ENCODE assay signal across 22 cellular contexts in the genomic region with DNA sequence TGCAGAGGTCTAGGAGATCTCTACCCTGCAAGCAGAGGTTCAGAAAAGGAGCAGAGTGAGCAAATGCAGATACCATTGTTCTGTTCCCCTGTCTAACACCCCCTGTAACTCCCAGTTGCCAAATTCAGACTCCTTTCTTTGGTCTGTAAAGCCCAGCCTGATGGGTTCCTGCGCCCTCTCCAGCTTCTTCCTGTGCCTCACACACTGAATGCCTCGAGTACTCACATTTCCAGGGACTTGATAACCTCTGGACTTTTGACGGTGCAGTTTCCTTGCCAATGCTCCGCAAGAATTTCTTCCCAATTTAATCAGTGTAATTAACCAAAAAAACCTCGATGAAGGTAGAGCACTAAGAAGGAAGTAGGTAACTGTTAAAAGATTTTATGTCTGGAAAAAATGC. TPM values are rescaled to one million over a fixed set of nuclear protein-coding genes. Genes with fewer than 3 reads are reported as not detected.
DNase-seq lines count a peak whose midpoint lies in the region; ATAC-seq, FAIRE-seq and TF ChIP-seq lines count a peak whose summit lies in the region.
"Had no signal": no experiment of that assay in that cellular context is flagged by ENCODE, and none has a peak within 500 bp of the region (broad histone marks: within the 10 kb centered on the region; RNA-seq: fewer than 3 reads in every experiment).

No MANE protein-coding gene starts in this region.

- no peaks in the 10 kb centered on the region for H3K9me3 ChIP-seq in liver (ENCODE audit: control insufficient read depth in 4 of 4, low read length in 3 of 4)
- no peaks in the 10 kb centered on the region for H3K9me3 ChIP-seq in HepG2 (ENCODE audit: low read length)
- H3K9me3 ChIP-seq in prostate gland = no peaks in the 10 kb centered on the region
- H3K9me3 ChIP-seq in H9 (ENCODE audit: control insufficient read depth, low read depth, low read length) = no peaks in the 10 kb centered on the region

- H3K4ac ChIP-seq in H9 (ENCODE audit: low read depth, low read length) = no peak overlapping the region

- H3K79me2 ChIP-seq in HepG2 (ENCODE audit: insufficient read depth, low read length) (peaks cover 89% of the 10 kb centered on the region), H9 (ENCODE audit: insufficient read depth, low read length) (0 out of 2 replicates have a peak, but pooled peaks cover 3% of the 10 kb centered on the region)

- no peak overlapping the region for H2BK15ac ChIP-seq in H9 (ENCODE audit: low read depth, low read length)

- no peak overlapping the region for H4K5ac ChIP-seq in H9 (ENCODE audit: insufficient read length, low read depth, low read length)

- H2AK5ac ChIP-seq in H9 (ENCODE audit: insufficient read length, low read length) = no peak overlapping the region

- H2BK12ac ChIP-seq in H9 (ENCODE audit: insufficient read length, low read depth, low read length) = no peak overlapping the region

- peaks cover 11 to 41% (median 24%) of the 10 kb centered on the region in 4 donors for H3K4me1 ChIP-seq in liver (ENCODE audit: control insufficient read depth in 4 of 4, insufficient read depth in 4 of 4, low read length in 3 of 4)
- H3K4me1 ChIP-seq in HepG2 (ENCODE audit: insufficient read depth, low read length) = peaks cover 40% of the 10 kb centered on the region
- peaks cover 8% of the 10 kb centered on the region for H3K4me1 ChIP-seq in prostate gland (replicated peaks)
- H3K4me1 ChIP-seq in H9 (ENCODE audit: insufficient read depth, low read length) = no peaks in the 10 kb centered on the region

- no peaks in the 10 kb centered on the region for H3K27me3 Mint-ChIP-seq in H9 (ENCODE audit: low read depth)
- H3K27me3 Mint-ChIP-seq: activated CD4-positive, alpha-beta memory T cell treated with anti-CD3 and anti-CD28 coated beads for 36 hours; activated naive CD8-positive, alpha-beta T cell treated with anti-CD3 and anti-CD28 coated beads for 36 hours; progenitor cell of endocrine pancreas had no signal

- no peak overlapping the region for H2AFZ ChIP-seq in HepG2 (ENCODE audit: low read length)
- no peak overlapping the region for H2AFZ ChIP-seq in H9 (ENCODE audit: low read length)

- H3K56ac ChIP-seq in H9 (ENCODE audit: insufficient read length, low read depth, low read length) = no peak overlapping the region

- no peak overlapping the region for H2BK5ac ChIP-seq in H9 (ENCODE audit: insufficient read length, low read length)

- H3K23ac ChIP-seq in H9 (ENCODE audit: insufficient read length, low read depth, low read length) = no peak overlapping the region

- H3K27me3 ChIP-seq in liver (ENCODE audit: control insufficient read depth in 4 of 4, insufficient read depth in 4 of 4, low read length in 3 of 4) (no peaks in the 10 kb centered on the region), HepG2 (ENCODE audit: control insufficient read depth in 1 of 2, insufficient read depth in 2 of 2, low read length in 2 of 2) (no peaks in the 10 kb centered on the region), prostate gland (replicated peaks; ENCODE audit: insufficient read depth) (no peaks in the 10 kb centered on the region), H9 (ENCODE audit: insufficient read depth, low read length) (no peaks in the 10 kb centered on the region)

- DNase-seq in HepG2 (ENCODE audit: low spot score) (no peak), left ventricle myocardium superior (no peak), prostate gland (ENCODE audit: low spot score) (no peak), H9 (no peak), GM20000 (ENCODE audit: low spot score) (no peak)
- DNase-seq: ACHN; activated CD4-positive, alpha-beta memory T cell treated with anti-CD3 and anti-CD28 coated beads for 36 hours; activated naive CD8-positive, alpha-beta T cell treated with anti-CD3 and anti-CD28 coated beads for 36 hours; endodermal cell; HCEC 1CT; NCI-H1092; NCI-H187 treated with DMSO at 0.1 percent for 48 hours; NCI-H69; stimulated activated CD4-positive, alpha-beta T cell treated with anti-CD3 and anti-CD28 coated beads, Interleukin-2, amount 100 ng/mL, for 48 hours; stimulated activated naive CD4-positive, alpha-beta T cell treated with Interleukin-2 at 50 U/mL for 16 hours; trophoblast cell had no signal

- H3K27ac ChIP-seq in liver (ENCODE audit: low read depth in 1 of 2, low read length in 2 of 2) (peak overlapping the region; percentile 62 to 78), HepG2 (ENCODE audit: extremely low read length, insufficient read depth, low read length) (no peak overlapping the region), prostate gland (peak overlapping the region; percentile 5 to 67), H9 (ENCODE audit: insufficient read length, low read depth, low read length) (no peak overlapping the region)

- no peak for FAIRE-seq in HepG2 (lab: Jason Lieb, UNC)
- FAIRE-seq: colon had no signal

- CTCF ChIA-PET in HepG2 (lab: Yijun Ruan, JAX; ENCODE audit: low intra/inter-chr PET ratio, low total read pairs) = no interaction called here

- H3K18ac ChIP-seq in H9 (ENCODE audit: insufficient read length, low read depth, low read length) = no peak overlapping the region

- H3K4me3 Mint-ChIP-seq in H9 = no peak overlapping the region
- H3K4me3 Mint-ChIP-seq: activated CD4-positive, alpha-beta memory T cell treated with anti-CD3 and anti-CD28 coated beads for 36 hours; activated naive CD8-positive, alpha-beta T cell treated with anti-CD3 and anti-CD28 coated beads for 36 hours; CD14-positive monocyte; endodermal cell had no signal

- H2BK120ac ChIP-seq in H9 (ENCODE audit: low read depth, low read length, poor library complexity, severe bottlenecking) = no peak overlapping the region

- TF ChIP-seq POLR2A in HepG2 (IDR thresholded peaks at IDR 0.05; ENCODE audit: insufficient read depth in 1 of 2, low read depth in 2 of 2, low read length in 2 of 2) (no peak), prostate gland (IDR thresholded peaks at IDR 0.05) (no peak)

- peaks cover 5 to 8% of the 10 kb centered on the region in 2 experiments; a peak in 2 of 4 replicates for H3K4me1 Mint-ChIP-seq in H9

- no peaks in the 10 kb centered on the region for H3K79me1 ChIP-seq in H9 (ENCODE audit: insufficient read depth, low read depth, low read length, poor library complexity, severe bottlenecking)

- in situ Hi-C loops in HepG2 (cut with HindIII; ENCODE audit: extremely low pct_ligation_motif_present, low pct_unique_long_range_greater_than_20kb) = no loop called here

- TF ChIP-seq CTCF in liver (IDR thresholded peaks at IDR 0.05; ENCODE audit: low read depth, low read length, missing input control) (no peak), HepG2 (CRISPR knock-in tag; IDR thresholded peaks at IDR 0.05) (no peak), prostate gland (IDR thresholded peaks at IDR 0.05) (no peak), H9 (conservative IDR thresholded peaks at IDR 0.05) (no peak), GM20000 (IDR thresholded peaks at IDR 0.05; ENCODE audit: extremely low read depth, missing control alignments) (no peak)

- H4K91ac ChIP-seq in H9 (ENCODE audit: insufficient read length, low read depth, low read length) = no peak overlapping the region

- H4K20me1 ChIP-seq in HepG2 (ENCODE audit: insufficient read depth, low read length) (peaks cover 5% of the 10 kb centered on the region), H9 (ENCODE audit: control insufficient read depth, insufficient read depth, insufficient read length) (no peaks in the 10 kb centered on the region)

- H3K36me3 ChIP-seq in liver (ENCODE audit: control insufficient read depth in 4 of 4, insufficient read depth in 3 of 4, low read depth in 1 of 4, low read length in 3 of 4) (no peaks in the 10 kb centered on the region), HepG2 (replicated peaks in 1 of 2; ENCODE audit: control insufficient read depth in 1 of 2, insufficient read depth in 2 of 2, low read length in 2 of 2) (peaks cover 0 to 4% of the 10 kb centered on the region in 2 experiments; a peak in 1 of 5 replicates), prostate gland (no peaks in the 10 kb centered on the region)

- no TSS peak for BruUV-seq in HepG2 (replicated peaks; lab: Mats Ljungman, UMichigan)

- 28% methylated on average over 5 of the region's 5 CpGs for WGBS in liver
- 85% methylated on average over 5 of the region's 5 CpGs for WGBS in HepG2 (ENCODE audit: low lambda C conversion rate)
- 81% methylated on average over 5 of the region's 5 CpGs for WGBS in prostate gland
- WGBS in H9 (ENCODE audit: extremely low coverage, insufficient read length, low lambda C conversion rate) = no CpG with 5 or more reads among the region's 5 CpGs

- H3K27ac Mint-ChIP-seq in H9 = no peak overlapping the region
- H3K27ac Mint-ChIP-seq: activated CD4-positive, alpha-beta memory T cell treated with anti-CD3 and anti-CD28 coated beads for 36 hours; activated naive CD8-positive, alpha-beta T cell treated with anti-CD3 and anti-CD28 coated beads for 36 hours; endodermal cell; progenitor cell of endocrine pancreas had no signal

- no peaks in the 10 kb centered on the region for H3K9me3 Mint-ChIP-seq in H9
- H3K9me3 Mint-ChIP-seq: activated CD4-positive, alpha-beta memory T cell treated with anti-CD3 and anti-CD28 coated beads for 36 hours; activated naive CD8-positive, alpha-beta T cell treated with anti-CD3 and anti-CD28 coated beads for 36 hours; CD14-positive monocyte; endodermal cell had no signal

- H2BK20ac ChIP-seq in H9 (ENCODE audit: low read depth, low read length, poor library complexity, severe bottlenecking) = no peak overlapping the region

- no peaks in the 10 kb centered on the region; a peak in 1 of 7 replicates for H3K36me3 Mint-ChIP-seq in H9 (ENCODE audit: insufficient read depth in 1 of 3, low read depth in 3 of 3)
- H3K36me3 Mint-ChIP-seq: activated CD4-positive, alpha-beta memory T cell treated with anti-CD3 and anti-CD28 coated beads for 36 hours had no signal

- no peak overlapping the region for H3T11ph ChIP-seq in H9 (ENCODE audit: low read length)

- H3K9ac ChIP-seq in liver (ENCODE audit: low read depth in 1 of 2, low read length in 2 of 2) (no peak overlapping the region), HepG2 (ENCODE audit: insufficient read depth, low read depth, low read length) (no peak overlapping the region), H9 (ENCODE audit: extremely low read depth, insufficient read length, low read length) (no peak overlapping the region)

- no peaks in the 10 kb centered on the region for H3K23me2 ChIP-seq in H9 (ENCODE audit: insufficient read length, low read depth, low read length, poor library complexity, severe bottlenecking)

- no peak overlapping the region for H3K4me3 ChIP-seq in liver (ENCODE audit: low read depth in 1 of 3, low read length in 3 of 3)
- no peak overlapping the region for H3K4me3 ChIP-seq in HepG2 (replicated peaks in 1 of 3; ENCODE audit: insufficient read depth in 1 of 3, low read depth in 2 of 3, low read length in 3 of 3)
- H3K4me3 ChIP-seq in prostate gland = no peak overlapping the region

- no peak for TF ChIP-seq EP300 in HepG2 (IDR thresholded peaks at IDR 0.05; ENCODE audit: low read depth in 2 of 2, low read length in 2 of 2)
- no peak for TF ChIP-seq EP300 in HepG2 (CRISPR knock-in tag; IDR thresholded peaks at IDR 0.05; ENCODE audit: borderline replicate concordance)

- H4K8ac ChIP-seq in H9 (replicated peaks; ENCODE audit: insufficient read length, low read depth, low read length) = no peak overlapping the region

- no peak for TF ChIP-seq RAD21 in liver (IDR thresholded peaks at IDR 0.05)
- TF ChIP-seq RAD21 in HepG2 (CRISPR knock-in tag; IDR thresholded peaks at IDR 0.05) = no peak

- POLR2A ChIA-PET in HepG2 (lab: Yijun Ruan, JAX) = interaction anchor here (2.0 kb wide), 1 partner anchor 20 kb away, joined by 5 read pairs; no protein-coding TSS in a partner anchor

- no peak overlapping the region for H3K14ac ChIP-seq in H9 (ENCODE audit: insufficient read depth, low read length)

- H3K4me2 ChIP-seq in HepG2 (ENCODE audit: low read depth, low read length) (no peak overlapping the region), H9 (ENCODE audit: insufficient read depth, insufficient read length, low read length) (no peak overlapping the region)

- ATAC-seq in HepG2 (no peak), left ventricle myocardium superior (peak; percentile 27), HG02973 (IDR thresholded peaks at IDR 0.05; ENCODE audit: unreplicated experiment) (no peak), HG03108 (IDR thresholded peaks at IDR 0.05; ENCODE audit: unreplicated experiment) (no peak)

- intact Hi-C loops in HepG2 (cut with micrococcal nuclease; ENCODE audit: unreplicated experiment) = no loop called here
- intact Hi-C loops in left ventricle myocardium superior (cut with micrococcal nuclease) = no loop called here
- intact Hi-C loops in prostate gland (cut with DNase I) = loop anchor here (10.0 kb wide), 1 partner anchor 46 kb away; no protein-coding TSS in a partner anchor

RNA-seq across cellular contexts. Expression of gene PDE8A, which starts 19.3 kb away (rescaled TPM):
- total RNA-seq in liver (10 to 100 TPM; 14.6 to 47.5 TPM), HepG2 (2016; rRNA removed; fragmentation: Illumina TruSeq; extraction: Trizol) (24.2 and 26.3 TPM in 2 replicates), left ventricle myocardium superior (14.9 TPM), prostate gland (10 to 100 TPM; 28.3 to 52.7 TPM), H9 (2021) (7.5 and 9.3 TPM in 2 replicates)
- polyA plus RNA-seq in liver (10 to 100 TPM; 11.2 to 18.6 TPM), HepG2 (2011; rRNA removed) (41.2 and 48.5 TPM in 2 replicates)
- 46.8 and 50.2 TPM in 2 replicates for total RNA-seq in HepG2 (2016; cell fraction: cytosol; rRNA removed; fragmentation: Illumina TruSeq; extraction: Trizol; ENCODE audit: low read depth)
- total RNA-seq in HepG2 (2016; cell fraction: insoluble cytoplasmic fraction; rRNA removed; fragmentation: Illumina TruSeq; extraction: Trizol) = 22.6 and 26.8 TPM in 2 replicates
- 33.9 and 39.4 TPM in 2 replicates for total RNA-seq in HepG2 (2016; cell fraction: membrane; rRNA removed; fragmentation: Illumina TruSeq; extraction: Trizol)
- total RNA-seq in HepG2 (2016; cell fraction: nucleus; rRNA removed; fragmentation: Illumina TruSeq; extraction: Trizol) = 46.0 and 49.4 TPM in 2 replicates
- 18.2 and 27.4 TPM in 2 replicates for polyA plus RNA-seq in HepG2 (2011; cell fraction: cytosol; rRNA removed)
- 67.4 and 75.3 TPM in 2 replicates for polyA plus RNA-seq in HepG2 (2011; cell fraction: nucleus; rRNA removed)
- polyA plus RNA-seq in HepG2 (2012) = 25.2 and 25.7 TPM in 2 replicates
- polyA plus RNA-seq in HepG2 (2016; cell fraction: cytosol; fragmentation: Illumina TruSeq; extraction: Trizol; ENCODE audit: low read depth) = 4.8 and 5.1 TPM in 2 replicates
- polyA plus RNA-seq in HepG2 (2016; cell fraction: insoluble cytoplasmic fraction; fragmentation: Illumina TruSeq; extraction: Trizol; ENCODE audit: low read depth) = 22.3 and 24.1 TPM in 2 replicates
- polyA plus RNA-seq in HepG2 (2016; cell fraction: membrane; fragmentation: Illumina TruSeq; extraction: Trizol; ENCODE audit: low read depth) = 14.2 and 15.0 TPM in 2 replicates
- 82.8 and 84.3 TPM in 2 replicates for polyA plus RNA-seq in HepG2 (2016; cell fraction: nucleus; fragmentation: Illumina TruSeq; extraction: Trizol; ENCODE audit: insufficient read depth, low read depth)
- polyA minus RNA-seq in HepG2 (2011; rRNA and poly(A)+ RNA removed; ENCODE audit: low replicate concordance) = 27.2 and 64.4 TPM in 2 replicates
- 24.8 and 25.2 TPM in 2 replicates for polyA minus RNA-seq in HepG2 (2011; cell fraction: cytosol; rRNA and poly(A)+ RNA removed)
- 124 and 137 TPM in 2 replicates for polyA minus RNA-seq in HepG2 (2011; cell fraction: nucleus; rRNA and poly(A)+ RNA removed)

Comparison
In these comparisons a context has a peak if more than half of its experiments do, and no peak if none do; other contexts are left out.
1. H3K27ac ChIP-seq: peak in liver (2 of 2) and prostate gland (2 of 2); none in HepG2 (single experiment) and H9 (single experiment).